Comparison of ENCODE assay signal across 8 cellular contexts in the genomic region with DNA sequence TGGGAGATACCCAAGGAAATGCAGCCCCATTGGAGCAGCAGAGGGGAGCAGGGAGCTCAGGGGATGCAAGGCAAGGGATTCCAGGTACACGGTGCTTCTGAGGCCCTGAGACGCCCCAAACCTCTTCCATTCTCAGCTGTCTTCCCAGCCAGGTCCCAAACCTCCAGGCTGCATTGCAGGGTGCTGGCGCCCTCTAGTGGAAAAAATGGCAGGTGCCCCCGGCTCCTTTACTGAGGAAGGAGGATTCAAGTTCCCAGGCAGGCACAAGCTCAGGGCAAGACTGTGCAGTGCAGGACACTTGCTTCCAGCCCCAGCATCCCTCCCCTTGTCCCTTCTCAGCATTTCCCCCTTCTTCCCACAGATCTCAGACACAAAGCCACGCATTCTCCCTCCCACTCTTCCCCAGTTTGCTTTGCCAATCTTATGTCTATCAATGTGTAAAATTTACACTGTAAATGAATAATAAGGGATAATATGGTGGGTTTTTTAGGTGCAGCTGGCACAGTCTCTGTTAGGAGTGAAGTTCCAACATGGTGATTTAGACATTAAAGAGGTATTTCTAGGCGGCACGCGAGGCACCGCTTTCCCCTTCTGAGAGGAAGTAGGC. TPM values are rescaled to one million over a fixed set of nuclear protein-coding genes. Genes with fewer than 3 reads are reported as not detected.
DNase-seq lines count a peak whose midpoint lies in the region; ATAC-seq lines count a peak whose summit lies in the region.

No MANE protein-coding gene starts in this region.

- H3K27me3 ChIP-seq in Karpas-422 (ENCODE audit: low read length), result no peaks in the 10 kb centered on the region
- H3K27me3 ChIP-seq in adipocyte (replicated peaks; ENCODE audit: control insufficient read depth, insufficient read depth, low read length), result no peaks in the 10 kb centered on the region

- H3K9ac ChIP-seq in Karpas-422 (ENCODE audit: low read length) (no peak overlapping the region), adipocyte (ENCODE audit: low read length) (no peak overlapping the region)

- H3K9me3 ChIP-seq in Karpas-422 (ENCODE audit: low read length), result no peaks in the 10 kb centered on the region
- no peaks in the 10 kb centered on the region for H3K9me3 ChIP-seq in adipocyte (ENCODE audit: control insufficient read depth, low read length)

- DNase-seq in COLO829 (ENCODE audit: low spot score) (peak; percentile 77), Karpas-422 (peak; percentile 85), SKM-1 treated with dmso at 0.1 percent for 144 hours (lab: John Stamatoyannopoulos, UW; ENCODE audit: unreplicated experiment) (peak; percentile 52), adipocyte (ENCODE audit: low read depth) (peak; percentile 79), left ventricle myocardium superior (peak; percentile 82), retina (peak; percentile 91)

- peaks cover 8% of the 10 kb centered on the region for H4K20me1 ChIP-seq in Karpas-422 (ENCODE audit: insufficient read depth, low read depth, low read length)

- no peak overlapping the region for H3K27ac ChIP-seq in Karpas-422 (ENCODE audit: low read length)

- peaks cover 85% of the 10 kb centered on the region for H3K36me3 ChIP-seq in Karpas-422 (ENCODE audit: insufficient read depth, low read length)
- H3K36me3 ChIP-seq in adipocyte (ENCODE audit: control insufficient read depth, insufficient read depth, low read length, severe bottlenecking), result no peaks in the 10 kb centered on the region

- H3K4me2 ChIP-seq in Karpas-422 (ENCODE audit: low read depth, low read length, poor library complexity, severe bottlenecking), result no peak overlapping the region

- ATAC-seq in GM21367 (IDR thresholded peaks at IDR 0.05; ENCODE audit: unreplicated experiment) (peak; percentile 47), left ventricle myocardium superior (peak; percentile 78), HG02970 (IDR thresholded peaks at IDR 0.05; ENCODE audit: low FRiP score, unreplicated experiment) (no peak)

- H3K4me1 ChIP-seq in Karpas-422 (ENCODE audit: low read length) (no peaks in the 10 kb centered on the region), adipocyte (ENCODE audit: control insufficient read depth, insufficient read depth, low read length) (no peaks in the 10 kb centered on the region)

- H3K4me3 ChIP-seq in Karpas-422 (ENCODE audit: low read length), result no peak overlapping the region
- H3K4me3 ChIP-seq in adipocyte (ENCODE audit: low read length), result no peak overlapping the region

- no peak overlapping the region for H2AFZ ChIP-seq in Karpas-422 (ENCODE audit: low read length)

- intact Hi-C loops in left ventricle myocardium superior (cut with micrococcal nuclease), result no loop called here

- no peaks in the 10 kb centered on the region; the same call in 1 of the 2 replicates for H3K79me2 ChIP-seq in Karpas-422 (ENCODE audit: low read length)

- H3K9me2 ChIP-seq in Karpas-422 (replicated peaks; ENCODE audit: insufficient read depth, low read length), result no peaks in the 10 kb centered on the region

RNA-seq across cellular contexts. Expression of a gene that starts 46.1 kb away (rescaled TPM):
- total RNA-seq in Karpas-422 (2014; rRNA removed; shearing (Covaris generic); ENCODE audit: low replicate concordance), result 164 and 481 TPM in 2 replicates
- 25.0 TPM for total RNA-seq in left ventricle myocardium superior
